6 cellular contexts compared by ENCODE assay signal in the genomic region with DNA sequence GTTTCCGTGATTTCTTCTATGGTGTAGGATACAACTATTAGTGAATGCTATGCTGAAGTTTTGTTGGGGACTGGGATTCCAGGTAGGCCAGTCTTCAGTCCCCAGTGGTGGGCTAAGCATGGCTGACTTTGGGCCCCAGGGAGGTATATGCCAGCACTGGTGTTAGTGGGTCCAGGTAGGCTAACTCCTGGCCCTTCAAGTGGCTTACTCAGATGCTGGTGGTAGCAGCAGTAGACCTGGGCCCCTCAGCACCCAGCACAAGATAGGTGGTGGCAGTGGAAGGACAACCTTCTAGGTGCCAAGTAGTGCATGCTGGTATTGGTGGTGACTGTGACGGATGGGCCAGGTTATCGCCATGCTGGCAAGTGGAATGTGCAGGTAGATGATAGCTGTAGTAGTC.
"Had no signal": no experiment of that assay in that cellular context is flagged by ENCODE, and none has a peak within 500 bp of the region (broad histone marks: within the 10 kb centered on the region; RNA-seq: fewer than 3 reads in every experiment).

No MANE protein-coding gene starts in this region.

- H3K4me3 ChIP-seq: GM23338, K562 had no signal

- H3K4me2 ChIP-seq: GM23338 had no signal

- ATAC-seq: GM23338, K562 had no signal

- H2AFZ ChIP-seq: GM23338 had no signal

- FAIRE-seq: HTR-8/SVneo, K562 had no signal

- DNase-seq: H7, HCEC 1CT, IMR-90 had no signal
